In genomic region chr3:157445897-157446296, GRCh38 we compare ENCODE assay signal across 2 cellular contexts.
TF ChIP-seq lines count a peak whose summit lies in the region.

No MANE protein-coding gene starts in this region.

TF ChIP-seq in GM12878, 131 proteins besides CTCF, POLR2A, EP300 and RAD21:
- peak; percentile 57 for TF ChIP-seq BCL3 (IDR thresholded peaks at IDR 0.05; ENCODE audit: borderline replicate concordance, insufficient read depth, low read depth, low read length, poor library complexity, severe bottlenecking)
- TF ChIP-seq ZBTB4 (CRISPR knock-in tag; IDR thresholded peaks at IDR 0.05), result no peak
TF ChIP-seq in GM12878: peak in this region for 1.

TF ChIP-seq in WTC11, 78 proteins besides CTCF, POLR2A, EP300 and RAD21:
- no peak for TF ChIP-seq ZNF281 (CRISPR knock-in tag; IDR thresholded peaks at IDR 0.05)
- TF ChIP-seq NR2C2 (CRISPR knock-in tag; IDR thresholded peaks at IDR 0.05), result no peak
- TF ChIP-seq GRHL2 (CRISPR knock-in tag; IDR thresholded peaks at IDR 0.05; ENCODE audit: insufficient replicate concordance, severe bottlenecking), result no peak
- no peak for TF ChIP-seq ZNF317 (CRISPR knock-in tag; IDR thresholded peaks at IDR 0.05; ENCODE audit: borderline replicate concordance, low read depth)
- no peak for TF ChIP-seq HMGA2 (CRISPR knock-in tag; IDR thresholded peaks at IDR 0.05)
- TF ChIP-seq USF2 (CRISPR knock-in tag; IDR thresholded peaks at IDR 0.05), result no peak
- TF ChIP-seq ZNF263 (CRISPR knock-in tag; IDR thresholded peaks at IDR 0.05; ENCODE audit: low read depth), result no peak
- TF ChIP-seq GABPB1 (CRISPR knock-in tag; IDR thresholded peaks at IDR 0.05), result no peak
- TF ChIP-seq TEAD4 (CRISPR knock-in tag; IDR thresholded peaks at IDR 0.05), result no peak
- no peak for TF ChIP-seq ZNF512 (CRISPR knock-in tag; IDR thresholded peaks at IDR 0.05; ENCODE audit: borderline replicate concordance)
- no peak for TF ChIP-seq HMGXB4 (CRISPR knock-in tag; IDR thresholded peaks at IDR 0.05)
